17 cellular contexts compared by ENCODE assay signal in genomic region chr7:30884881-30885280, GRCh38. TPM values are rescaled to one million over a fixed set of nuclear protein-coding genes. Genes with fewer than 3 reads are reported as not detected.
DNase-seq lines count a peak whose midpoint lies in the region; ATAC-seq and TF ChIP-seq lines count a peak whose summit lies in the region.
"Had no signal": no experiment of that assay in that cellular context is flagged by ENCODE, and none has a peak within 500 bp of the region (broad histone marks: within the 10 kb centered on the region; RNA-seq: fewer than 3 reads in every experiment).

No MANE protein-coding gene starts in this region.

- H3K4me2 ChIP-seq in BLaER1 treated with 17β-estradiol and CSF1 and Interleukin-3, amounts not matched to agents 10 nM and 100 nM: peak overlapping the region; percentile 21 to 87 (median 76); a peak in 20 of 22 replicates
- H3K4me2 ChIP-seq in OCI-LY7 (ENCODE audit: low read length): peak overlapping the region; percentile 32
- H3K4me2 ChIP-seq: GM23338 had no signal

- peak overlapping the region in 1 of 11 experiments; percentile 13; a peak in 1 of 22 replicates for H3K9ac ChIP-seq in BLaER1 treated with 17β-estradiol and CSF1 and Interleukin-3, amounts not matched to agents 10 nM and 100 nM

- peaks cover 2 to 10% (median 8%) of the 10 kb centered on the region in 11 experiments for H3K9me3 ChIP-seq in BLaER1 treated with 17β-estradiol and CSF1 and Interleukin-3, amounts not matched to agents 10 nM and 100 nM (replicated peaks in 1 of 11)
- no peaks in the 10 kb centered on the region for H3K9me3 ChIP-seq in OCI-LY7 (ENCODE audit: low read length)
- H3K9me3 ChIP-seq in esophagus muscularis mucosa: no peaks in the 10 kb centered on the region
- H3K9me3 ChIP-seq: Caco-2 had no signal

- H3K27me3 ChIP-seq in BLaER1 treated with 17β-estradiol and CSF1 and Interleukin-3, amounts not matched to agents 10 nM and 100 nM: peaks cover 0 to 6% (median 0%) of the 10 kb centered on the region in 11 experiments; a peak in 2 of 22 replicates
- H3K27me3 ChIP-seq in esophagus muscularis mucosa: no peaks in the 10 kb centered on the region

- no peak overlapping the region for H3K4me3 Mint-ChIP-seq in neural crest cell
- H3K4me3 Mint-ChIP-seq: B cell; CD4-positive, alpha-beta T cell; GM23338 had no signal

- H3K27ac ChIP-seq in BLaER1 treated with 17β-estradiol and CSF1 and Interleukin-3, amounts not matched to agents 10 nM and 100 nM: no peak overlapping the region
- no peak overlapping the region for H3K27ac ChIP-seq in OCI-LY7 (ENCODE audit: low read depth, low read length, poor library complexity, severe bottlenecking)
- no peak overlapping the region for H3K27ac ChIP-seq in esophagus muscularis mucosa (replicated peaks in 1 of 4)
- H3K27ac ChIP-seq: C4-2B had no signal

- intact Hi-C loops in OCI-LY7 (cut with micrococcal nuclease; ENCODE audit: unreplicated experiment): no loop called here
- intact Hi-C loops in esophagus muscularis mucosa (cut with DNase I): no loop called here

- TF ChIP-seq CTCF in OCI-LY7 (conservative IDR thresholded peaks at IDR 0.05; ENCODE audit: low read length): no peak
- TF ChIP-seq CTCF in neural crest cell (conservative IDR thresholded peaks at IDR 0.05): no peak
- no peak for TF ChIP-seq CTCF in esophagus muscularis mucosa (IDR thresholded peaks at IDR 0.05)

- 0 out of 2 replicates have a peak overlapping the region, but pooled peaks have one; percentile 22 for H2AFZ ChIP-seq in OCI-LY7 (ENCODE audit: low read length)
- H2AFZ ChIP-seq: GM23338 had no signal

- H3K36me3 Mint-ChIP-seq in neural crest cell (ENCODE audit: low read depth): no peaks in the 10 kb centered on the region

- H3K4me1 ChIP-seq in BLaER1 treated with 17β-estradiol and CSF1 and Interleukin-3, amounts not matched to agents 10 nM and 100 nM: peaks cover 17 to 59% (median 53%) of the 10 kb centered on the region in 10 experiments
- H3K4me1 ChIP-seq in OCI-LY7 (ENCODE audit: insufficient read depth, low read length, poor library complexity, severe bottlenecking): peaks cover 10% of the 10 kb centered on the region
- peaks cover 12 to 63% (median 54%) of the 10 kb centered on the region in 4 donors for H3K4me1 ChIP-seq in esophagus muscularis mucosa

- H3K4me1 Mint-ChIP-seq in neural crest cell: peaks cover 15% of the 10 kb centered on the region
- H3K4me1 Mint-ChIP-seq: B cell had no signal

- H3K9me3 Mint-ChIP-seq in neural crest cell: no peaks in the 10 kb centered on the region
- H3K9me3 Mint-ChIP-seq: CD4-positive, alpha-beta T cell; GM23338 had no signal

- no peaks in the 10 kb centered on the region for H3K79me2 ChIP-seq in OCI-LY7 (ENCODE audit: insufficient read depth, low read depth, low read length)

- POLR2A ChIA-PET in OCI-LY7 (lab: Charles Lee): interaction anchor here (1.1 kb wide), 1 partner anchor 22 kb away, joined by 4 read pairs; no protein-coding TSS in a partner anchor

- DNase-seq in OCI-LY7 (ENCODE audit: low spot score) (peak; percentile 33), neural crest cell (ENCODE audit: low read depth, low spot score) (no peak), esophagus muscularis mucosa (ENCODE audit: extremely low spot score) (no peak), DMS153 (lab: John Stamatoyannopoulos, UW) (no peak)
- DNase-seq: Caco-2; CD4-positive, alpha-beta T cell; DMS79; H7; KG1 had no signal

- no peak for TF ChIP-seq EP300 in esophagus muscularis mucosa (IDR thresholded peaks at IDR 0.05)

- no TSS peak for BruUV-seq in OCI-LY7 (replicated peaks; lab: Mats Ljungman, UMichigan)

- H3K27ac Mint-ChIP-seq in neural crest cell (ENCODE audit: unreplicated experiment): peak overlapping the region; percentile 64
- H3K27ac Mint-ChIP-seq: B cell; CD4-positive, alpha-beta T cell; GM23338 had no signal

- H3K4me3 ChIP-seq in BLaER1 treated with 17β-estradiol and CSF1 and Interleukin-3, amounts not matched to agents 10 nM and 100 nM: no peak overlapping the region
- H3K4me3 ChIP-seq in OCI-LY7 (ENCODE audit: low read depth, low read length, poor library complexity, severe bottlenecking) (no peak overlapping the region), esophagus muscularis mucosa (no peak overlapping the region)
- H3K4me3 ChIP-seq: GM12878, GM23338 had no signal

- H4K20me1 ChIP-seq in BLaER1 treated with 17β-estradiol and CSF1 and Interleukin-3, amounts not matched to agents 10 nM and 100 nM: 0 out of 22 replicates have a peak, but pooled peaks cover 0 to 5% (median 0%) of the 10 kb centered on the region in 11 experiments
- H4K20me1 ChIP-seq in OCI-LY7 (ENCODE audit: insufficient read depth, low read length): no peaks in the 10 kb centered on the region

- no peak for TF ChIP-seq POLR2A in esophagus muscularis mucosa (IDR thresholded peaks at IDR 0.05; ENCODE audit: low read depth)

- H3K27me3 Mint-ChIP-seq in neural crest cell (ENCODE audit: low read depth): no peaks in the 10 kb centered on the region
- H3K27me3 Mint-ChIP-seq: B cell; CD4-positive, alpha-beta T cell had no signal

- H3K9me2 ChIP-seq in OCI-LY7 (ENCODE audit: insufficient read depth, low read length): no peaks in the 10 kb centered on the region

- peak; percentile 74 for ATAC-seq in HG02759 (IDR thresholded peaks at IDR 0.05; ENCODE audit: unreplicated experiment)
- no peak for ATAC-seq in GM21390 (IDR thresholded peaks at IDR 0.05; ENCODE audit: unreplicated experiment)
- ATAC-seq in GM21381 (IDR thresholded peaks at IDR 0.05; ENCODE audit: unreplicated experiment): no peak
- ATAC-seq: GM12878, GM23338 had no signal

- CTCF ChIA-PET in OCI-LY7 (lab: Charles Lee; ENCODE audit: unreplicated experiment): interaction anchor here (1.0 kb wide), 1 partner anchor 54 kb away, joined by 3 read pairs; no protein-coding TSS in a partner anchor

- H3K36me3 ChIP-seq in BLaER1 treated with 17β-estradiol and CSF1 and Interleukin-3, amounts not matched to agents 10 nM and 100 nM: peaks cover 0 to under 1% (median 0%) of the 10 kb centered on the region in 11 experiments; a peak in 1 of 22 replicates
- no peaks in the 10 kb centered on the region for H3K36me3 ChIP-seq in OCI-LY7 (ENCODE audit: insufficient read depth, low read length)
- peaks cover 0 to 25% (median 11%) of the 10 kb centered on the region in 4 donors for H3K36me3 ChIP-seq in esophagus muscularis mucosa

RNA-seq across cellular contexts. Expression of gene AQP1, which starts 26.8 kb away (rescaled TPM):
- not detected in 2 replicates for total RNA-seq in OCI-LY7 (2014; rRNA removed; shearing (Covaris generic))
- total RNA-seq in OCI-LY7 (2022) (not detected in 2 replicates), neural crest cell (0.48 and 1.4 TPM in 2 replicates), esophagus muscularis mucosa (100 to 1,000 TPM; 362 to 578 (median 513) TPM)
- total RNA-seq: B cell, H7 had no signal

Comparison
In these comparisons a context has a peak if more than half of its experiments do, and no peak if none do; other contexts are left out.
1. RNA of gene AQP1, which starts 26.8 kb away (total RNA-seq): 362 to 578 TPM in esophagus muscularis mucosa; 0.48 to 1.4 TPM in neural crest cell and not detected in OCI-LY7; every median in the first group is over 100 times any median in the second.